ENCODE assay signal across 1 cellular context in the genomic region with DNA sequence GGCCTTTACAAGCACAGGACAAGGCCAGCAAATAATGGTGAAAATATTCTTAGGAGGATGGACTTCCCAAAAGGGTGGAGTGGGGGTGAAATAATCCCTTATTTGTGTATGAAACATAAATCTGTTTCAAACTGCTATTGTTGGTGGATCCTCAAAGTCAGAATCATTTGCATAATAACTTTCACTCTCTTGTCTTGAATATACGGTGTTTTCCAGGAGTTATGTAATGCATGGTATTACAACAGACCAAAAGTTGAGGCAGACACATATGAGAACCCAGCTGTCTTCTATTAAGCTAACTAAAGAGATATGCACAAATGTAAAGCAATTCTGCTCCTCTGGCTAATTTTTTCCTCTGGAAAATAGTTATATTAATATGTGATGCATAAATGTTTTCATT.
TF ChIP-seq lines count a peak whose summit lies in the region.

No MANE protein-coding gene starts in this region.

TF ChIP-seq in IMR-90, 13 proteins besides CTCF, POLR2A, EP300 and RAD21 (continued from another document):
- TF ChIP-seq ELK1 (IDR thresholded peaks at IDR 0.05; ENCODE audit: borderline replicate concordance, low read depth, low read length) (no peak), CEBPB (IDR thresholded peaks at IDR 0.05; ENCODE audit: low read depth, low read length) (no peak), SMC3 (IDR thresholded peaks at IDR 0.05; ENCODE audit: low read depth, low read length) (no peak)
TF ChIP-seq in IMR-90: peak in this region for 0.
